In the genomic region with DNA sequence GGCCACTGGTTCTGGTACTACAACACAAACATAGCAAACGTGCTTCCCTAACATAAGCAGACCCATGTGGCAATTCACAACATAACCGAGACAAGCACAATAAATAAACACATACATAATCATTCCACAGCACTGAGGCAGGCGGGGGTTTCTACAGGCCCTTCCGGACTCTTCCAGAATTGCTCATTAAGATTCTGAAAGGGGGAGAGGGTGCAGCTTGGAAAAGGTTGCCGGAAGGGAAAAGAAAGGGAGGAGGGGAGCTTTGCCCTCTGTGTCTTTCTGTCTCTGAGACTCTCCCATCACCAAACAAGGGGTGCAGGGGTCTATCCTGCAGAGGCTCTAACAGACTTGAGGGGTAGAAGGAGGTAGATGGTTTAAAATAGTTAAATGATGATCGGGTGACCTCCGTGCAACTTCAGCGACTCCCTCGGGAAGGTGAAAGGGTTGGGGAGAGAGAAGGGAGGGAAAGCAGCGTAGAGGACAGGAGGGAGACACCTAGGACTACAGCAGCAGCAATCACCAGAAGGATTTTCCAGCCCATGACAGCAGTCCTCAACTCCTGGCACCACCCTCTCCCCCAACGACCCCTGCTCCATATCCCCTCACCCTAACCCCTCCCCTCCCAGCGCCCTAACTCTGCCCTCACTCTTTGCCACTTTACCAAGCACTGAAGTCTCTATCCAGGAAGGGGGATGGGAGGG, we compare ENCODE assay signal across 10 cellular contexts.
DNase-seq lines count a peak whose midpoint lies in the region; ATAC-seq and TF ChIP-seq lines count a peak whose summit lies in the region.
"Had no signal": no experiment of that assay in that cellular context is flagged by ENCODE, and none has a peak within 500 bp of the region (broad histone marks: within the 10 kb centered on the region; RNA-seq: fewer than 3 reads in every experiment).

No MANE protein-coding gene starts in this region.

- intact Hi-C loops in heart right ventricle (cut with DNase I) = loop anchor here in 2 of 10 donors (10.0 kb wide), 1 partner anchor 334 kb away; no protein-coding TSS in a partner anchor

- H3K27me3 Mint-ChIP-seq in WTC11 (ENCODE audit: low read depth) (peaks cover 64% of the 10 kb centered on the region), progenitor cell of endocrine pancreas (peaks cover 61% of the 10 kb centered on the region)
- peaks cover 7 to 44% of the 10 kb centered on the region in 2 donors for H3K27me3 Mint-ChIP-seq in effector memory CD8-positive, alpha-beta T cell

- 2 to 11% methylated on average over 11 to 12 of the region's 12 CpGs for WGBS in heart right ventricle, 2 donors

- H3K4me3 Mint-ChIP-seq in WTC11 (peak overlapping the region; percentile 81), progenitor cell of endocrine pancreas (ENCODE audit: low read depth) (peak overlapping the region; percentile 72)
- H3K4me3 Mint-ChIP-seq in effector memory CD8-positive, alpha-beta T cell = no peak overlapping the region

- TF ChIP-seq CTCF in WTC11 (IDR thresholded peaks at IDR 0.05) (no peak), heart right ventricle (IDR thresholded peaks at IDR 0.05) (no peak), progenitor cell of endocrine pancreas (IDR thresholded peaks at IDR 0.05; ENCODE audit: unreplicated experiment) (no peak)

- H3K36me3 ChIP-seq in heart right ventricle = no peaks in the 10 kb centered on the region
- H3K36me3 ChIP-seq: colonic mucosa, SJSA1 had no signal

- CTCF ChIA-PET in WTC11 (lab: Charles Lee) = interaction anchor here (0.6 to 1.0 kb wide), 2 partner anchors 41 to 339 kb away, joined by 3 read pairs; no protein-coding TSS in a partner anchor

- peaks cover 0 to 23% (median 3%) of the 10 kb centered on the region in 7 donors for H3K27me3 ChIP-seq in heart right ventricle
- H3K27me3 ChIP-seq: colonic mucosa had no signal

- peak; percentile 78 for ATAC-seq in WTC11
- peak; percentile 6 to 72 (median 43) for ATAC-seq in heart right ventricle
- ATAC-seq in effector memory CD8-positive, alpha-beta T cell (replicated peaks) = no peak

- H3K9me3 ChIP-seq in heart right ventricle = no peaks in the 10 kb centered on the region
- H3K9me3 ChIP-seq: colonic mucosa, SJSA1 had no signal

- peak; percentile 8 for DNase-seq in EL
- no peak for DNase-seq in WTC11 (ENCODE audit: low spot score)
- DNase-seq in heart right ventricle = no peak
- DNase-seq in progenitor cell of endocrine pancreas (ENCODE audit: low spot score, unreplicated experiment) = no peak
- DNase-seq in activated CD4-positive, alpha-beta T cell treated with anti-CD3 and anti-CD28 coated beads for 1 hour = no peak
- DNase-seq in effector memory CD8-positive, alpha-beta T cell = no peak
- no peak for DNase-seq in SK-N-DZ (ENCODE audit: low spot score)
- DNase-seq in COR-L47 (lab: John Stamatoyannopoulos, UW) = no peak
- DNase-seq: colonic mucosa had no signal

- H3K4me3 ChIP-seq in heart right ventricle = peak overlapping the region in 9 of 10 donors; percentile 44 to 66 (median 52)

- H3K27ac ChIP-seq in heart right ventricle = peak overlapping the region in 8 of 10 donors; percentile 76 to 93 (median 90)
- H3K27ac ChIP-seq: colonic mucosa, SJSA1 had no signal

- no peak overlapping the region for H3K27ac Mint-ChIP-seq in WTC11
- no peak overlapping the region for H3K27ac Mint-ChIP-seq in progenitor cell of endocrine pancreas
- H3K27ac Mint-ChIP-seq in effector memory CD8-positive, alpha-beta T cell = no peak overlapping the region

- no peaks in the 10 kb centered on the region for H3K36me3 Mint-ChIP-seq in WTC11
- no peaks in the 10 kb centered on the region for H3K36me3 Mint-ChIP-seq in progenitor cell of endocrine pancreas (ENCODE audit: insufficient read depth)
- H3K36me3 Mint-ChIP-seq in effector memory CD8-positive, alpha-beta T cell (ENCODE audit: insufficient read depth) = no peaks in the 10 kb centered on the region

- H3K9me3 Mint-ChIP-seq in WTC11 = no peaks in the 10 kb centered on the region
- no peaks in the 10 kb centered on the region for H3K9me3 Mint-ChIP-seq in progenitor cell of endocrine pancreas (ENCODE audit: low read depth)
- H3K9me3 Mint-ChIP-seq in effector memory CD8-positive, alpha-beta T cell = peaks cover 2 to 5% of the 10 kb centered on the region in 2 donors

- peaks cover 0 to 11% (median 3%) of the 10 kb centered on the region in 9 donors for H3K4me1 ChIP-seq in heart right ventricle
- H3K4me1 ChIP-seq: colonic mucosa had no signal

- POLR2A ChIA-PET in WTC11 (lab: Charles Lee) = no interaction called here

- H3K4me1 Mint-ChIP-seq in WTC11 (peaks cover 36% of the 10 kb centered on the region), progenitor cell of endocrine pancreas (ENCODE audit: low read depth) (peaks cover 13% of the 10 kb centered on the region)
- H3K4me1 Mint-ChIP-seq in effector memory CD8-positive, alpha-beta T cell (ENCODE audit: low read depth in 2 of 2) = no peaks in the 10 kb centered on the region

TF ChIP-seq in WTC11, 78 proteins besides CTCF, POLR2A, EP300 and RAD21:
- no peak for TF ChIP-seq IRF1 (CRISPR knock-in tag; IDR thresholded peaks at IDR 0.05)

Comparison
In these comparisons a context has a peak if more than half of its experiments do, and no peak if none do; other contexts are left out.
1. H3K4me3 Mint-ChIP-seq: peak in WTC11 (single experiment) and progenitor cell of endocrine pancreas (single experiment); none in effector memory CD8-positive, alpha-beta T cell (0 of 2).